19 cellular contexts compared by ENCODE assay signal in genomic region chr3:195207056-195207455, GRCh38.
A peak's percentile ranks its signal among the peaks of the same experiment; 100 is the strongest.
DNase-seq lines count a peak whose midpoint lies in the region; TF ChIP-seq lines count a peak whose summit lies in the region.
"Had no signal": no experiment of that assay in that cellular context is flagged by ENCODE, and none has a peak within 500 bp of the region (broad histone marks: within the 10 kb centered on the region; RNA-seq: fewer than 3 reads in every experiment).

No MANE protein-coding gene starts in this region.

- H3K9me3 ChIP-seq in esophagus muscularis mucosa, result no peaks in the 10 kb centered on the region
- H3K9me3 ChIP-seq in transverse colon, result no peaks in the 10 kb centered on the region
- H3K9me3 ChIP-seq: BE2C, HAP-1 had no signal

- WGBS in esophagus muscularis mucosa, result 96% methylated on average over 7 of the region's 9 CpGs
- WGBS in transverse colon (ENCODE audit: low coverage in 1 of 2), 2 donors, result 94% methylated on average over 9 of the region's 9 CpGs; no CpG with 5 or more reads in 1 of the 2 donors

- TF ChIP-seq CTCF in esophagus muscularis mucosa (IDR thresholded peaks at IDR 0.05) (no peak), transverse colon (IDR thresholded peaks at IDR 0.05) (no peak)

- no peaks in the 10 kb centered on the region for H3K36me3 ChIP-seq in esophagus muscularis mucosa
- no peaks in the 10 kb centered on the region for H3K36me3 ChIP-seq in transverse colon
- H3K36me3 ChIP-seq: BE2C, HAP-1 had no signal

- H3K27me3 ChIP-seq in esophagus muscularis mucosa (no peaks in the 10 kb centered on the region), transverse colon (no peaks in the 10 kb centered on the region)
- H3K27me3 ChIP-seq: BE2C had no signal

- H3K27ac ChIP-seq in esophagus muscularis mucosa (replicated peaks in 1 of 4) (peak overlapping the region; percentile 5 to 90 (median 69)), transverse colon (peak overlapping the region; percentile 9 to 84 (median 81))

- DNase-seq in activated effector memory CD4-positive, alpha-beta T cell treated with anti-CD3 and anti-CD28 coated beads, Interleukin-2, amount 50 U/mL, for 16 hours, result peak; percentile 50
- DNase-seq in activated effector memory CD4-positive, alpha-beta T cell treated with Interleukin-2 at 50 U/mL for 16 hours, result no peak
- DNase-seq in esophagus muscularis mucosa (ENCODE audit: extremely low spot score) (peak; percentile 78), mucosa of gallbladder (ENCODE audit: low spot score) (peak; percentile 3), transverse colon (no peak), HCEC 1CT (no peak), medulla oblongata (ENCODE audit: extremely low spot score) (no peak), cerebellar nuclear complex (lab: John Stamatoyannopoulos, UW) (no peak)
- DNase-seq: 8988T; Calu3; CD4-positive, alpha-beta memory T cell; DMS79; KBM-7; MV-4-11; NCI-H1417 treated with DMSO at 0.1 percent for 48 hours; NCI-H1930; NCI-H526 treated with DMSO at 0.1 percent for 48 hours had no signal

- TF ChIP-seq EP300 in esophagus muscularis mucosa (IDR thresholded peaks at IDR 0.05), result no peak
- TF ChIP-seq EP300 in transverse colon (IDR thresholded peaks at IDR 0.05; ENCODE audit: low read depth), result no peak

- in situ Hi-C loops in transverse colon (cut with MboI; ENCODE audit: low pct_ligation_motif_present in 1 of 4, low pct_unique_long_range_greater_than_20kb in 1 of 4, low sequenced_read_pairs in 3 of 4), result no loop called here

- peaks cover 39 to 77% (median 68%) of the 10 kb centered on the region in 4 donors for H3K4me1 ChIP-seq in esophagus muscularis mucosa
- H3K4me1 ChIP-seq in transverse colon, result peaks cover 14 to 48% (median 23%) of the 10 kb centered on the region in 4 donors

- H3K4me3 ChIP-seq in esophagus muscularis mucosa, result no peak overlapping the region
- H3K4me3 ChIP-seq in transverse colon, result no peak overlapping the region
- H3K4me3 ChIP-seq: HAP-1 had no signal

- intact Hi-C loops in esophagus muscularis mucosa (cut with DNase I) (no loop called here), transverse colon (cut with DNase I; ENCODE audit: low total_unique reads) (no loop called here)

- TF ChIP-seq POLR2A in esophagus muscularis mucosa (IDR thresholded peaks at IDR 0.05; ENCODE audit: low read depth), result no peak
- no peak for TF ChIP-seq POLR2A in transverse colon (IDR thresholded peaks at IDR 0.05)

Comparison
In these comparisons a context has a peak if more than half of its experiments do, and no peak if none do; other contexts are left out.
1. DNase-seq: peak in activated effector memory CD4-positive, alpha-beta T cell treated with anti-CD3 and anti-CD28 coated beads, Interleukin-2, amount 50 U/mL, for 16 hours (single experiment), esophagus muscularis mucosa (single experiment) and mucosa of gallbladder (single experiment); none in activated effector memory CD4-positive, alpha-beta T cell treated with Interleukin-2 at 50 U/mL for 16 hours (single experiment), transverse colon (single experiment), HCEC 1CT (single experiment), medulla oblongata (single experiment) and cerebellar nuclear complex (0 of 2).